In the genomic region with DNA sequence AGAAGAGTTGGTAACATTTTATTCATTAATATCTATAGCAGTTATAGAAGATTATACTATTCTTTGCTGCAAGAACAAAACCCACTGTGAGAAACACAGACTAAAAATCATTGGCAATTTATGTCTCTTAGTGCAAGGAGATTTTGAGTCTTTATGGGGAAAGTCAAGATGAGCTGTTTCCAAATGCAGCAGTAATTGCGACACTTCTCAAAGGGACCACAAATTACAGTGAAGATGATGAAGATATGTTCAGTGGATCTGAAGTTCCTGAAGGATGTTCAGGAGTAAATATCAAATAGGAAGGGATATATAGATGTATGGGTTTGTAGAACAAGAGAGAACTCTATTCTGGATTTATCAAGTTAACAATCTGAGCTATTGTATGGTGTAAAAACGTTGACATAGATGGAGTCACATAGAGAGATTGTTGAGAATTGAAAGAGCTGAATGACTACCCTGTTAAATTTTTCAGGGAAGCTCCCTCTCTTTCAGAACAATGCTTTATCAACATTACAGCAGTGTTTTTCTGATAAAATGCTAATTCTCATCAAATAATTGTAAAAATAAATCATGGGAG, we compare ENCODE assay signal across 17 cellular contexts.
"Had no signal": no experiment of that assay in that cellular context is flagged by ENCODE, and none has a peak within 500 bp of the region (broad histone marks: within the 10 kb centered on the region; RNA-seq: fewer than 3 reads in every experiment).

No MANE protein-coding gene starts in this region.

- FAIRE-seq: bronchial epithelial cell, endometrium, frontal cortex, kidney, pancreas, small intestine had no signal

- H3K27me3 ChIP-seq: ascending aorta, pancreas, tibial nerve had no signal

- H3K4me1 ChIP-seq: ascending aorta, left ventricle myocardium inferior, pancreas, tibial nerve had no signal

- ATAC-seq: activated CD4-positive, alpha-beta T cell treated with anti-CD3 and anti-CD28 coated beads for 36 hours; esophagus mucosa; pancreas; stimulated activated memory B cell treated with anti-CD40 and anti-IgM and Interleukin-4, amounts not matched to agents 10 μg/mL and 1 μg/mL and 100 μg/mL, for 72 hours; T-cell had no signal

- H3K27ac ChIP-seq: ascending aorta, left ventricle myocardium inferior, pancreas, tibial nerve, WERI-Rb-1 had no signal

- DNase-seq: activated CD4-positive, alpha-beta memory T cell treated with anti-CD3 and anti-CD28 coated beads, Interleukin-2, amount 10 ng/mL, durations not matched to agents 7 days and 5 days; activated CD4-positive, alpha-beta T cell treated with anti-CD3 and anti-CD28 coated beads for 36 hours; activated naive CD8-positive, alpha-beta T cell treated with anti-CD3 and anti-CD28 coated beads, Interleukin-2, amount 10 ng/mL, durations not matched to agents 7 days and 5 days; kidney; left ventricle myocardium inferior; pancreas; small intestine; stimulated activated CD4-positive, alpha-beta T cell treated with anti-CD3 and anti-CD28 coated beads, Interleukin-1b, Interleukin-23, amount 100 ng/mL, for 48 hours; T-cell; WERI-Rb-1 had no signal

- H3K9me3 ChIP-seq: ascending aorta, left ventricle myocardium inferior, pancreas, tibial nerve had no signal

- H3K36me3 ChIP-seq: ascending aorta, left ventricle myocardium inferior, pancreas, tibial nerve, WERI-Rb-1 had no signal

- H3K4me3 ChIP-seq: ascending aorta, left ventricle myocardium inferior, pancreas, tibial nerve had no signal
